Comparison of ENCODE assay signal across 10 cellular contexts in the genomic region with DNA sequence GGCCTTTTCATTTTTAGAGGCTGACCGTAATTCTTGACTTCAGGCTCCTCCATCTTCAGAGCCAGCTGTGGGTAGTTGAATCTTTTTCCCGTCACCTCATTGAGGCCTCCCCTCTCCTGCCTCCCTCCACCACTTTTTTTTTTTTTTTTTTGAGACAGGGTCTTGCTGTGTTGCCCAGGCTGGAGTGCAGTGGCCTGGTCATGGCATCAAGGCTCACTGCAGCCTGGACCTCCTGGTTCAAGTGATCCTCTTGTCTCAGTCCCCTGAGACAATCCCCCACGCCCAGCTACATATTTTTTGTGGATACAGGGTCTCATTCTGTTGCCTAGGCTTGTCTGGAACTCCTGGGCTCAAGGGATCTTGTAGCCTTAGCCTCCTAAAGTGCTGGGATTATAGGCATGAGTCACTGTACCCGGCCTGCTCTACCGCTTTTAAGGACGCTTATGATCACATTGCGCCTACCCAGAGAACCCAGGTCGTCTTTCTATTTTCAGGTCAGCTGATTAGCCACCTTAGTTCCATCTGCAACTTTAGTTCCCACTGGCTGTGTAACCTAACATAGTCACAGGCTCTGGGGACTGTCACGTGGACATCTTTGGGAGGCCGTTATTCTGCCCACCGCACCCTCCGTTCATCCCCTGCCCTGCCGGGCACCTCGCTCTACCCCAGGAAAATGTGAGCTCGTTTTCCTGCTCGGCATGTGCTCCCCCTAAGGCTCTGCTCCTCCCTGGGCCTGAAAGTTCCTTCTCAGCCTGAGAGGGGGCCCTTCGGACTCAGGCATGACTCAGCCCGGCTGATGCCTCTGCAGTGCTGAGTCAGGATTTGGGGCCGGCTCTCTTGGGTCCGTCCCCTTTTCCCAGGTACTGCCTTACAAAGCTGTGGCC. TPM values are rescaled to one million over a fixed set of nuclear protein-coding genes. Genes with fewer than 3 reads are reported as not detected.
DNase-seq lines count a peak whose midpoint lies in the region; ATAC-seq, FAIRE-seq and TF ChIP-seq lines count a peak whose summit lies in the region.
"Had no signal": no experiment of that assay in that cellular context is flagged by ENCODE, and none has a peak within 500 bp of the region (broad histone marks: within the 10 kb centered on the region; RNA-seq: fewer than 3 reads in every experiment).

No MANE protein-coding gene starts in this region.

- H3K27me3 ChIP-seq in HepG2 (ENCODE audit: control insufficient read depth in 1 of 2, insufficient read depth in 2 of 2, low read length in 2 of 2), result peaks cover 2 to 24% of the 10 kb centered on the region in 2 experiments; a peak in 2 of 5 replicates
- H3K27me3 ChIP-seq: BLaER1 had no signal

- peaks cover 47% of the 10 kb centered on the region for H3K4me1 ChIP-seq in HepG2 (ENCODE audit: insufficient read depth, low read length)

- POLR2A ChIA-PET in HepG2 (lab: Yijun Ruan, JAX), result interaction anchor here (1.2 kb wide), 1 partner anchor 18 kb away, joined by 3 read pairs; no protein-coding TSS in a partner anchor

- no peak overlapping the region for H3K9ac ChIP-seq in HepG2 (ENCODE audit: insufficient read depth, low read depth, low read length)
- H3K9ac ChIP-seq: BLaER1 had no signal

- no peaks in the 10 kb centered on the region; the same call in 1 of the 2 replicates for H4K20me1 ChIP-seq in HepG2 (ENCODE audit: insufficient read depth, low read length)
- H4K20me1 ChIP-seq: BLaER1 had no signal

- WGBS in HepG2 (ENCODE audit: low lambda C conversion rate), result 53% methylated on average over 20 of the region's 20 CpGs

- H3K9me3 ChIP-seq in HepG2 (ENCODE audit: low read length), result no peaks in the 10 kb centered on the region
- H3K9me3 ChIP-seq: BLaER1 had no signal

- no peak overlapping the region for H3K4me3 ChIP-seq in cardiac fibroblast (replicated peaks in 1 of 2; ENCODE audit: low read depth in 2 of 2, low read length in 2 of 2)
- no peak overlapping the region for H3K4me3 ChIP-seq in HepG2 (replicated peaks in 1 of 3; ENCODE audit: insufficient read depth in 1 of 3, low read depth in 2 of 3, low read length in 3 of 3)
- H3K4me3 ChIP-seq: BLaER1 had no signal

- DNase-seq in A172 (ENCODE audit: low spot score) (peak; percentile 81), HTR-8/SVneo (ENCODE audit: insufficient read length, low spot score) (no peak), cardiac fibroblast (ENCODE audit: low read depth in 2 of 2) (peak; percentile 55 to 61), HepG2 (ENCODE audit: low spot score) (no peak), GM13976 (ENCODE audit: low spot score) (no peak), posterior vena cava (ENCODE audit: low spot score) (no peak), NCI-H446 (lab: John Stamatoyannopoulos, UW) (no peak)
- DNase-seq in stimulated activated CD4-positive, alpha-beta T cell treated with anti-CD3 and anti-CD28 coated beads, Interleukin-4, amount 100 ng/mL, for 24 hours, result no peak
- DNase-seq: activated naive CD8-positive, alpha-beta T cell treated with anti-CD3 and anti-CD28 coated beads for 36 hours had no signal

- no peak overlapping the region for H3K4me2 ChIP-seq in HepG2 (ENCODE audit: low read depth, low read length)
- H3K4me2 ChIP-seq: BLaER1 had no signal

- in situ Hi-C loops in HepG2 (cut with HindIII; ENCODE audit: extremely low pct_ligation_motif_present, low pct_unique_long_range_greater_than_20kb) (no loop called here), GM13976 (cut with MboI; ENCODE audit: low sequenced_read_pairs, unreplicated experiment) (no loop called here)

- CTCF ChIA-PET in HepG2 (lab: Yijun Ruan, JAX; ENCODE audit: low intra/inter-chr PET ratio, low total read pairs), result no interaction called here

- no peak for TF ChIP-seq EP300 in HepG2 (IDR thresholded peaks at IDR 0.05; ENCODE audit: low read depth in 2 of 2, low read length in 2 of 2)
- no peak for TF ChIP-seq EP300 in HepG2 (CRISPR knock-in tag; IDR thresholded peaks at IDR 0.05; ENCODE audit: borderline replicate concordance)

- no peak for TF ChIP-seq POLR2A in HepG2 (IDR thresholded peaks at IDR 0.05; ENCODE audit: insufficient read depth in 1 of 2, low read depth in 2 of 2, low read length in 2 of 2)

- BruUV-seq in HepG2 (replicated peaks; lab: Mats Ljungman, UMichigan), result no TSS peak

- no peaks in the 10 kb centered on the region for H3K79me2 ChIP-seq in HepG2 (ENCODE audit: insufficient read depth, low read length)

- no peak overlapping the region for H2AFZ ChIP-seq in HepG2 (ENCODE audit: low read length)

- intact Hi-C loops in HepG2 (cut with micrococcal nuclease; ENCODE audit: unreplicated experiment) (no loop called here), posterior vena cava (cut with DNase I) (no loop called here)

- no peak for ATAC-seq in HepG2

- FAIRE-seq in HTR-8/SVneo (lab: Jason Lieb, UNC) (peak; percentile 91), HepG2 (lab: Jason Lieb, UNC) (no peak)

- no peak overlapping the region for H3K27ac ChIP-seq in HepG2 (ENCODE audit: extremely low read length, insufficient read depth, low read length)
- H3K27ac ChIP-seq: BLaER1 had no signal

- TF ChIP-seq CTCF in cardiac fibroblast (IDR thresholded peaks at IDR 0.05; ENCODE audit: low read depth, low read length), result no peak
- TF ChIP-seq CTCF in HepG2 (CRISPR knock-in tag; IDR thresholded peaks at IDR 0.05), result no peak
- TF ChIP-seq CTCF in GM13976 (IDR thresholded peaks at IDR 0.05; ENCODE audit: borderline replicate concordance, control extremely low read depth, extremely low read depth, insufficient read depth, missing control alignments), result no peak

- TF ChIP-seq RAD21 in HepG2 (CRISPR knock-in tag; IDR thresholded peaks at IDR 0.05), result no peak

- H3K36me3 ChIP-seq in HepG2 (replicated peaks in 1 of 2; ENCODE audit: control insufficient read depth in 1 of 2, insufficient read depth in 2 of 2, low read length in 2 of 2), result no peaks in the 10 kb centered on the region

RNA-seq across cellular contexts. Expression of gene TNFAIP2, which starts 13.4 kb away (rescaled TPM):
- total RNA-seq in A172 (2014; rRNA removed; shearing (Covaris generic)), result 207 and 346 TPM in 2 replicates
- 0.45 and 0.46 TPM in 2 replicates for total RNA-seq in HepG2 (2016; rRNA removed; fragmentation: Illumina TruSeq; extraction: Trizol)
- not detected in 2 replicates for total RNA-seq in HepG2 (2016; cell fraction: cytosol; rRNA removed; fragmentation: Illumina TruSeq; extraction: Trizol; ENCODE audit: low read depth)
- total RNA-seq in HepG2 (2016; cell fraction: insoluble cytoplasmic fraction; rRNA removed; fragmentation: Illumina TruSeq; extraction: Trizol), result 0.45 and 0.67 TPM in 2 replicates
- 0.31 and 0.40 TPM in 2 replicates for total RNA-seq in HepG2 (2016; cell fraction: membrane; rRNA removed; fragmentation: Illumina TruSeq; extraction: Trizol)
- total RNA-seq in HepG2 (2016; cell fraction: nucleus; rRNA removed; fragmentation: Illumina TruSeq; extraction: Trizol), result 0.34 and 0.94 TPM in 2 replicates
- 0.91 and 1.5 TPM in 2 replicates for polyA plus RNA-seq in HepG2 (2011; rRNA removed)
- 0.28 and 0.81 TPM in 2 replicates for polyA plus RNA-seq in HepG2 (2011; cell fraction: cytosol; rRNA removed)
- polyA plus RNA-seq in HepG2 (2011; cell fraction: nucleus; rRNA removed), result 7.5 and 18.0 TPM in 2 replicates
- polyA plus RNA-seq in HepG2 (2012), result 0.36 and 0.61 TPM in 2 replicates
- polyA plus RNA-seq in HepG2 (2016; cell fraction: cytosol; fragmentation: Illumina TruSeq; extraction: Trizol; ENCODE audit: low read depth), result not detected in 2 replicates
- 0.16 and 0.42 TPM in 2 replicates for polyA plus RNA-seq in HepG2 (2016; cell fraction: insoluble cytoplasmic fraction; fragmentation: Illumina TruSeq; extraction: Trizol; ENCODE audit: low read depth)
- polyA plus RNA-seq in HepG2 (2016; cell fraction: membrane; fragmentation: Illumina TruSeq; extraction: Trizol; ENCODE audit: low read depth), result 0.18 and 0.23 TPM in 2 replicates
- polyA plus RNA-seq in HepG2 (2016; cell fraction: nucleus; fragmentation: Illumina TruSeq; extraction: Trizol; ENCODE audit: insufficient read depth, low read depth), result 0.83 and 1.8 TPM in 2 replicates
- polyA minus RNA-seq in HepG2 (2011; rRNA and poly(A)+ RNA removed; ENCODE audit: low replicate concordance), result 2.4 and 123 TPM in 2 replicates
- 0.79 and 1.2 TPM in 2 replicates for polyA minus RNA-seq in HepG2 (2011; cell fraction: cytosol; rRNA and poly(A)+ RNA removed)
- polyA minus RNA-seq in HepG2 (2011; cell fraction: nucleus; rRNA and poly(A)+ RNA removed), result 1.5 and 2.1 TPM in 2 replicates
- total RNA-seq in posterior vena cava, result 100 to 1,000 TPM in 1 of 2 donors, 10 to 100 TPM in 1; 71.4 to 112 TPM

RNA-seq across cellular contexts. Expression of gene EXOC3L4, which starts 42.1 kb away (rescaled TPM):
- total RNA-seq in A172 (2014; rRNA removed; shearing (Covaris generic)), result 3.7 and 8.2 TPM in 2 replicates
- total RNA-seq in HepG2 (2016; rRNA removed; fragmentation: Illumina TruSeq; extraction: Trizol) (11.3 and 27.0 TPM in 2 replicates), posterior vena cava (1 to 10 TPM; 1.0 to 2.5 TPM)
- total RNA-seq in HepG2 (2016; cell fraction: cytosol; rRNA removed; fragmentation: Illumina TruSeq; extraction: Trizol; ENCODE audit: low read depth), result 6.3 and 6.7 TPM in 2 replicates
- 9.0 and 28.6 TPM in 2 replicates for total RNA-seq in HepG2 (2016; cell fraction: insoluble cytoplasmic fraction; rRNA removed; fragmentation: Illumina TruSeq; extraction: Trizol)
- 11.1 and 11.5 TPM in 2 replicates for total RNA-seq in HepG2 (2016; cell fraction: membrane; rRNA removed; fragmentation: Illumina TruSeq; extraction: Trizol)
- total RNA-seq in HepG2 (2016; cell fraction: nucleus; rRNA removed; fragmentation: Illumina TruSeq; extraction: Trizol), result 32.0 and 33.7 TPM in 2 replicates
- 11.8 and 21.2 TPM in 2 replicates for polyA plus RNA-seq in HepG2 (2011; rRNA removed)
- 10.4 and 15.5 TPM in 2 replicates for polyA plus RNA-seq in HepG2 (2011; cell fraction: cytosol; rRNA removed)
- polyA plus RNA-seq in HepG2 (2011; cell fraction: nucleus; rRNA removed), result 157 and 161 TPM in 2 replicates
- polyA plus RNA-seq in HepG2 (2012), result 12.5 and 20.1 TPM in 2 replicates
- 4.1 and 4.2 TPM in 2 replicates for polyA plus RNA-seq in HepG2 (2016; cell fraction: cytosol; fragmentation: Illumina TruSeq; extraction: Trizol; ENCODE audit: low read depth)
- 7.6 and 10.6 TPM in 2 replicates for polyA plus RNA-seq in HepG2 (2016; cell fraction: insoluble cytoplasmic fraction; fragmentation: Illumina TruSeq; extraction: Trizol; ENCODE audit: low read depth)
- 6.1 and 7.1 TPM in 2 replicates for polyA plus RNA-seq in HepG2 (2016; cell fraction: membrane; fragmentation: Illumina TruSeq; extraction: Trizol; ENCODE audit: low read depth)
- polyA plus RNA-seq in HepG2 (2016; cell fraction: nucleus; fragmentation: Illumina TruSeq; extraction: Trizol; ENCODE audit: insufficient read depth, low read depth), result 105 and 107 TPM in 2 replicates
- 0.28 and 10.1 TPM in 2 replicates for polyA minus RNA-seq in HepG2 (2011; rRNA and poly(A)+ RNA removed; ENCODE audit: low replicate concordance)
- polyA minus RNA-seq in HepG2 (2011; cell fraction: cytosol; rRNA and poly(A)+ RNA removed), result 3.4 and 5.3 TPM in 2 replicates
- 24.7 and 29.2 TPM in 2 replicates for polyA minus RNA-seq in HepG2 (2011; cell fraction: nucleus; rRNA and poly(A)+ RNA removed)
- total RNA-seq: activated naive CD8-positive, alpha-beta T cell treated with anti-CD3 and anti-CD28 coated beads for 36 hours had no signal

RNA-seq across cellular contexts. Expression of gene LBHD2, which starts 52.6 kb away (rescaled TPM):
- total RNA-seq in A172 (2014; rRNA removed; shearing (Covaris generic)), result not detected in 2 replicates
- total RNA-seq in HepG2 (2016; rRNA removed; fragmentation: Illumina TruSeq; extraction: Trizol) (0.72 and 1.00 TPM in 2 replicates), posterior vena cava (not detected)
- 2.3 and 2.8 TPM in 2 replicates for total RNA-seq in HepG2 (2016; cell fraction: cytosol; rRNA removed; fragmentation: Illumina TruSeq; extraction: Trizol; ENCODE audit: low read depth)
- 0.37 and 0.39 TPM in 2 replicates for total RNA-seq in HepG2 (2016; cell fraction: insoluble cytoplasmic fraction; rRNA removed; fragmentation: Illumina TruSeq; extraction: Trizol)
- 1.1 and 4.0 TPM in 2 replicates for total RNA-seq in HepG2 (2016; cell fraction: membrane; rRNA removed; fragmentation: Illumina TruSeq; extraction: Trizol)
- not detected in 2 replicates for total RNA-seq in HepG2 (2016; cell fraction: nucleus; rRNA removed; fragmentation: Illumina TruSeq; extraction: Trizol)
- 0.67 and 0.95 TPM in 2 replicates for polyA plus RNA-seq in HepG2 (2011; rRNA removed)
- polyA plus RNA-seq in HepG2 (2011; cell fraction: cytosol; rRNA removed), result 0.85 and 2.1 TPM in 2 replicates
- 0.64 and 1.0 TPM in 2 replicates for polyA plus RNA-seq in HepG2 (2011; cell fraction: nucleus; rRNA removed)
- 0.40 and 0.72 TPM in 2 replicates for polyA plus RNA-seq in HepG2 (2012)
- polyA plus RNA-seq in HepG2 (2016; cell fraction: cytosol; fragmentation: Illumina TruSeq; extraction: Trizol; ENCODE audit: low read depth), result 2.9 and 3.8 TPM in 2 replicates
- 0.36 and 0.88 TPM in 2 replicates for polyA plus RNA-seq in HepG2 (2016; cell fraction: insoluble cytoplasmic fraction; fragmentation: Illumina TruSeq; extraction: Trizol; ENCODE audit: low read depth)
- 0.86 and 1.1 TPM in 2 replicates for polyA plus RNA-seq in HepG2 (2016; cell fraction: membrane; fragmentation: Illumina TruSeq; extraction: Trizol; ENCODE audit: low read depth)
- 0.73 and 0.75 TPM in 2 replicates for polyA plus RNA-seq in HepG2 (2016; cell fraction: nucleus; fragmentation: Illumina TruSeq; extraction: Trizol; ENCODE audit: insufficient read depth, low read depth)
- 0.30 TPM in 1 of 2 replicates, not detected in the other for polyA minus RNA-seq in HepG2 (2011; rRNA and poly(A)+ RNA removed; ENCODE audit: low replicate concordance)
- polyA minus RNA-seq in HepG2 (2011; cell fraction: cytosol; rRNA and poly(A)+ RNA removed), result not detected in 2 replicates
- not detected in 2 replicates for polyA minus RNA-seq in HepG2 (2011; cell fraction: nucleus; rRNA and poly(A)+ RNA removed)
- total RNA-seq: activated naive CD8-positive, alpha-beta T cell treated with anti-CD3 and anti-CD28 coated beads for 36 hours had no signal

Comparison
In these comparisons a context has a peak if more than half of its experiments do, and no peak if none do; other contexts are left out.
1. DNase-seq: peak in A172 (single experiment) and cardiac fibroblast (2 of 2); none in HTR-8/SVneo (single experiment), HepG2 (single experiment), GM13976 (single experiment), posterior vena cava (single experiment), NCI-H446 (0 of 2) and stimulated activated CD4-positive, alpha-beta T cell treated with anti-CD3 and anti-CD28 coated beads, Interleukin-4, amount 100 ng/mL, for 24 hours (single experiment).
2. RNA of gene TNFAIP2, which starts 13.4 kb away (total RNA-seq): 207 to 346 TPM in A172 and 71.4 to 112 TPM in posterior vena cava; 0.31 to 0.94 TPM in HepG2; every median in the first group is over 10 times any median in the second.